Comparison of ENCODE assay signal across 8 cellular contexts in the genomic region with DNA sequence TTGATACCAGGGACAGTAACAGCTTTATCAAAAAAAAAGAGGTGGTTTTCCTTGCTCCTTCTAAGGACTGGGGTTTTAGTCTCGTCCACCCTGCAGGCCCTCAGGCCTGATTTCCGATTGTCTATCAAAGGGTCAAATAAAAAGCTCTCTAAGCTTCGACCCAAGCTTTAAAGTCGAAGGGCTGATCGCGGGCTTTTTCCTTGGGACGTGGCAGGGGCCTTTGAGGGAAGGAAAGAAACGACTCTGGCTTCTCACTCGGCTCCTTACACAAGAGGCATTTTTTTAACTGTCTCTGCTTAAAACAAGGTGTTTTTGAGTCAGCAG. TPM values are rescaled to one million over a fixed set of nuclear protein-coding genes. Genes with fewer than 3 reads are reported as not detected.
A peak's percentile ranks its signal among the peaks of the same experiment; 100 is the strongest.
DNase-seq lines count a peak whose midpoint lies in the region; ATAC-seq and TF ChIP-seq lines count a peak whose summit lies in the region.

No MANE protein-coding gene starts in this region.

- no peak for TF ChIP-seq CTCF in cardiac muscle cell (IDR thresholded peaks at IDR 0.05; ENCODE audit: low read depth, low read length)
- no peak for TF ChIP-seq CTCF in lower lobe of right lung (IDR thresholded peaks at IDR 0.05)

- H3K27me3 ChIP-seq in cardiac muscle cell: no peaks in the 10 kb centered on the region
- H3K27me3 ChIP-seq in lower lobe of right lung (ENCODE audit: low read depth): no peaks in the 10 kb centered on the region

- intact Hi-C loops in cardiac septum (cut with DNase I): no loop called here
- intact Hi-C loops in lower lobe of right lung (cut with DNase I): no loop called here

- ATAC-seq in lower lobe of right lung: peak in 1 of 2 donors; percentile 0

- DNase-seq in cardiac muscle cell (ENCODE audit: low read depth in 1 of 2, low spot score in 1 of 2) (no peak), cardiac septum (ENCODE audit: low spot score) (no peak), lower lobe of right lung (no peak), KBM-7 (no peak), cerebellum (ENCODE audit: low spot score) (no peak), NCI-H2081 treated with DMSO at 0.1 percent for 48 hours (lab: John Stamatoyannopoulos, UW) (no peak)

- peak overlapping the region; percentile 88 for H3K4me3 ChIP-seq in cardiac muscle cell
- peak overlapping the region; percentile 97 for H3K4me3 ChIP-seq in lower lobe of right lung
- H3K4me3 ChIP-seq in urinary bladder (ENCODE audit: low read depth, low read length): peak overlapping the region; percentile 99

- H3K27ac ChIP-seq in cardiac muscle cell (peak overlapping the region; percentile 98), angular gyrus (ENCODE audit: low read depth, low read length) (peak overlapping the region; percentile 93), lower lobe of right lung (peak overlapping the region; percentile 98), urinary bladder (ENCODE audit: low read depth) (peak overlapping the region; percentile 100)

- H3K4me1 ChIP-seq in cardiac muscle cell (ENCODE audit: low read depth) (peaks cover 13% of the 10 kb centered on the region), lower lobe of right lung (peaks cover 29% of the 10 kb centered on the region), urinary bladder (ENCODE audit: insufficient read depth) (peaks cover 2% of the 10 kb centered on the region)

- in situ Hi-C loops in KBM-7 (cut with MboI; ENCODE audit: low pct_unique_long_range_greater_than_20kb, low sequenced_read_pairs): no loop called here

- 3% methylated on average over 9 of the region's 9 CpGs for WGBS in urinary bladder

- H3K9me3 ChIP-seq in cardiac muscle cell (ENCODE audit: low read depth): no peaks in the 10 kb centered on the region
- H3K9me3 ChIP-seq in lower lobe of right lung: no peaks in the 10 kb centered on the region

- H3K36me3 ChIP-seq in cardiac muscle cell (no peaks in the 10 kb centered on the region), lower lobe of right lung (no peaks in the 10 kb centered on the region), urinary bladder (ENCODE audit: insufficient read depth) (no peaks in the 10 kb centered on the region)

RNA-seq across cellular contexts. Expression of a gene that starts 0.4 kb away (rescaled TPM):
- total RNA-seq in cardiac muscle cell: 68.6 and 159 TPM in 2 replicates
- polyA plus RNA-seq in cardiac muscle cell: 37.3 and 39.9 TPM in 2 replicates
- 134 TPM for total RNA-seq in cardiac septum
- total RNA-seq in lower lobe of right lung: 93.9 TPM
- 111 TPM for total RNA-seq in urinary bladder
- 16.2 TPM for polyA plus RNA-seq in urinary bladder
- 138 TPM for total RNA-seq in cerebellum
